ENCODE assay signal across 23 cellular contexts in genomic region chr22:47616396-47617020, GRCh38.
"Had no signal": no experiment of that assay in that cellular context is flagged by ENCODE, and none has a peak within 500 bp of the region (broad histone marks: within the 10 kb centered on the region; RNA-seq: fewer than 3 reads in every experiment).

No MANE protein-coding gene starts in this region.

- H3K9me3 ChIP-seq: adrenal gland, heart left ventricle, ovary, psoas muscle, right atrium auricular region, SK-N-SH, thoracic aorta, upper lobe of left lung had no signal

- H3K27me3 ChIP-seq: adrenal gland, ovary, right atrium auricular region, upper lobe of left lung had no signal

- H3K36me3 ChIP-seq: adrenal gland, heart left ventricle, ovary, right atrium auricular region, thoracic aorta, upper lobe of left lung had no signal

- DNase-seq: activated CD4-positive, alpha-beta T cell treated with anti-CD3 and anti-CD28 coated beads, Interleukin-2, amount 10 ng/mL, durations not matched to agents 7 days and 5 days; activated CD4-positive, CD25-positive, alpha-beta regulatory T cell treated with anti-CD3 and anti-CD28 coated beads, Interleukin-2, amount 50 U/mL, for 72 hours; activated CD8-positive, alpha-beta T cell treated with anti-CD3 and anti-CD28 coated beads for 36 hours; activated naive CD4-positive, alpha-beta T cell; activated T-cell treated with anti-CD3 and anti-CD28 coated beads, Interleukin-2, amount 50 U/mL, for 1 hour; adrenal gland; cortex of kidney; heart left ventricle; naive thymus-derived CD4-positive, alpha-beta T cell; psoas muscle; SK-N-SH; stimulated activated CD4-positive, alpha-beta T cell treated with anti-CD3 and anti-CD28 coated beads, Interleukin-15, amount 100 ng/mL, for 24 hours; T-cell had no signal

- H3K36me3 Mint-ChIP-seq: activated naive CD8-positive, alpha-beta T cell; naive thymus-derived CD4-positive, alpha-beta T cell; stimulated activated memory B cell treated with anti-CD40 and anti-IgM and Interleukin-4, amounts not matched to agents 10 μg/mL and 1 μg/mL and 100 μg/mL, for 72 hours; T-cell had no signal

- H3K4me1 ChIP-seq: adrenal gland, heart left ventricle, psoas muscle, right atrium auricular region, upper lobe of left lung had no signal

- H3K9ac ChIP-seq: SK-N-SH had no signal

- H3K4me1 Mint-ChIP-seq: activated CD4-positive, alpha-beta T cell treated with anti-CD3 and anti-CD28 coated beads, Interleukin-2, amount 10 ng/mL, durations not matched to agents 7 days and 5 days; central memory CD8-positive, alpha-beta T cell; naive thymus-derived CD4-positive, alpha-beta T cell; neural crest cell; stimulated activated memory B cell treated with anti-CD40 and anti-IgM and Interleukin-4, amounts not matched to agents 10 μg/mL and 1 μg/mL and 100 μg/mL, for 72 hours; T-cell had no signal

- H3K27ac ChIP-seq: adrenal gland, heart left ventricle, ovary, psoas muscle, right atrium auricular region, thoracic aorta, upper lobe of left lung, VCaP had no signal

- H3K27ac Mint-ChIP-seq: activated CD4-positive, alpha-beta T cell treated with anti-CD3 and anti-CD28 coated beads, Interleukin-2, amount 10 ng/mL, durations not matched to agents 7 days and 5 days; activated CD8-positive, alpha-beta T cell treated with anti-CD3 and anti-CD28 coated beads for 36 hours; activated naive CD8-positive, alpha-beta T cell; naive thymus-derived CD4-positive, alpha-beta T cell; stimulated activated memory B cell treated with anti-CD40 and anti-IgM and Interleukin-4, amounts not matched to agents 10 μg/mL and 1 μg/mL and 100 μg/mL, for 72 hours; T-cell; T-helper 2 cell treated with Interferon-gamma antibody and Interleukin-4, amounts not matched to agents 5 μg/mL and 100 μg/mL, for 36 hours had no signal

- H3K9me3 Mint-ChIP-seq: activated CD8-positive, alpha-beta T cell treated with anti-CD3 and anti-CD28 coated beads for 36 hours; central memory CD8-positive, alpha-beta T cell; neural crest cell; T-cell; T-helper 2 cell treated with Interferon-gamma antibody and Interleukin-4, amounts not matched to agents 5 μg/mL and 100 μg/mL, for 36 hours had no signal

- H3K27me3 Mint-ChIP-seq: activated CD4-positive, alpha-beta T cell treated with anti-CD3 and anti-CD28 coated beads, Interleukin-2, amount 10 ng/mL, durations not matched to agents 7 days and 5 days; activated CD8-positive, alpha-beta T cell treated with anti-CD3 and anti-CD28 coated beads for 36 hours had no signal

- H3K4me3 Mint-ChIP-seq: activated CD4-positive, alpha-beta T cell treated with anti-CD3 and anti-CD28 coated beads, Interleukin-2, amount 10 ng/mL, durations not matched to agents 7 days and 5 days; activated CD8-positive, alpha-beta T cell treated with anti-CD3 and anti-CD28 coated beads for 36 hours; activated naive CD8-positive, alpha-beta T cell; central memory CD8-positive, alpha-beta T cell; naive thymus-derived CD4-positive, alpha-beta T cell; neural crest cell; stimulated activated memory B cell treated with anti-CD40 and anti-IgM and Interleukin-4, amounts not matched to agents 10 μg/mL and 1 μg/mL and 100 μg/mL, for 72 hours; T-cell; T-helper 2 cell treated with Interferon-gamma antibody and Interleukin-4, amounts not matched to agents 5 μg/mL and 100 μg/mL, for 36 hours had no signal

- H3K4me2 ChIP-seq: SK-N-SH had no signal

- H3K4me3 ChIP-seq: adrenal gland, heart left ventricle, ovary, psoas muscle, right atrium auricular region, thoracic aorta, upper lobe of left lung had no signal
